1 cellular context compared by ENCODE assay signal in genomic region chr2:75870654-75871137, GRCh38.
TF ChIP-seq lines count a peak whose summit lies in the region.

No MANE protein-coding gene starts in this region.

TF ChIP-seq in GM12878, 131 proteins besides CTCF, POLR2A, EP300 and RAD21 (continued from another document):
- TF ChIP-seq YY1 (IDR thresholded peaks at IDR 0.05; ENCODE audit: low read depth, low read length) = no peak
